In the genomic region with DNA sequence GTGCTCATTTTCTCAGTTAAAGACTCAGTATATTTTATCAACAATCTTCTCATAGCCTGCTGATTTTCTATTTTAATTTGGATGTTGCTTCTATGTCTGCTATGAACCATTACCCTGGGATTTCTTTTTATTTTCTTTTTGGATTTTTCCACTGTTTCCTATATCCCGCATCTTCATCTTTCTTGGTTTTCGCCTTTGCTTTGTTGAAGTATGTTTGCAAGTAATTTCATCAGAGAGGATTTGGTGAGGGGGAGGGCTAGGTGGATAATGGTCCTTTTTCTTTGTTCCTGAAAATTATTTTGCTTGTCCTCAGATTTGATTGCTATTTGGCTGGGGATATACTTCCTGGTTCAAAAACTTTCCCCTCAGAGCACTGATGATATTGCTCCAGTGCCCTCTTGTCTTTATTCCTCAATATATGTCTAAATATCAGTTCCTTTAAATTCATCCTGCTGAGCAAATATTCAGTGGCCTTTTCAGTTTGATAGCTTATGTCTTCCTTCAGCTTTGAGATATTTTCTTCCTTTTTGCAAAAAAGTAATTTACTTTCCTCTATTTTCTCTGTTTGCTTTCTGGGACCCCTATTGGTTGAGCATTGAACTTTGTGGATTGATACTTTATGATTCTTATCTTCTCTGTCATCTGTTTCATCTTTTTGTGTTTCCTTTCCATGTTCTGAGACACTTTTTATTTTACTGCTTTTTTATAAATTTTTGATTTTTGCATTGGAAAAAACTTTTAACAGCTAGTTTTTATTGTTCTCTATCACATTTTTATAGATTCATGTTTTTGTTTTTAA, we compare ENCODE assay signal across 20 cellular contexts.
"Had no signal": no experiment of that assay in that cellular context is flagged by ENCODE, and none has a peak within 500 bp of the region (broad histone marks: within the 10 kb centered on the region; RNA-seq: fewer than 3 reads in every experiment).

No MANE protein-coding gene starts in this region.

- H3K27ac Mint-ChIP-seq: naive thymus-derived CD4-positive, alpha-beta T cell; nephron progenitor cell; stimulated activated naive B cell treated with anti-CD40 and anti-IgM and Interleukin-4, amounts not matched to agents 10 μg/mL and 1 μg/mL and 100 μg/mL, for 72 hours; stimulated activated naive CD8-positive, alpha-beta T cell treated with anti-CD3 and anti-CD28 coated beads, Interleukin-15, amount 100 ng/mL, for 72 hours had no signal

- H3K27ac ChIP-seq: heart left ventricle, parathyroid adenoma, psoas muscle, right lobe of liver, testis, tibial nerve had no signal

- H3K36me3 Mint-ChIP-seq: stimulated activated naive B cell treated with anti-CD40 and anti-IgM and Interleukin-4, amounts not matched to agents 10 μg/mL and 1 μg/mL and 100 μg/mL, for 72 hours had no signal

- H3K4me3 Mint-ChIP-seq: naive thymus-derived CD4-positive, alpha-beta T cell; nephron progenitor cell; stimulated activated naive B cell treated with anti-CD40 and anti-IgM and Interleukin-4, amounts not matched to agents 10 μg/mL and 1 μg/mL and 100 μg/mL, for 72 hours; stimulated activated naive CD8-positive, alpha-beta T cell treated with anti-CD3 and anti-CD28 coated beads, Interleukin-15, amount 100 ng/mL, for 72 hours had no signal

- DNase-seq: dermis blood vessel endothelial cell; foreskin fibroblast; heart left ventricle; hippocampal formation; mammary epithelial cell; naive thymus-derived CD4-positive, alpha-beta T cell; nephron progenitor cell; psoas muscle; retina; right lobe of liver; stimulated activated CD4-positive, alpha-beta T cell treated with anti-CD3 and anti-CD28 coated beads, Interleukin-2, amount 100 ng/mL, for 24 hours; stimulated activated CD4-positive, alpha-beta T cell treated with anti-CD3 and anti-CD28 coated beads, Interleukin-4, amount 100 ng/mL, for 4 hours; stimulated activated naive B cell treated with anti-CD40 and anti-IgM and Interleukin-4, amounts not matched to agents 10 μg/mL and 1 μg/mL and 100 μg/mL, for 72 hours; stimulated activated naive CD8-positive, alpha-beta T cell treated with anti-CD3 and anti-CD28 coated beads, Interleukin-15, amount 100 ng/mL, for 72 hours; testis had no signal

- ATAC-seq: esophagus mucosa; heart left ventricle; left lobe of liver; naive thymus-derived CD4-positive, alpha-beta T cell; psoas muscle; right lobe of liver; stimulated activated naive B cell treated with anti-CD40 and anti-IgM and Interleukin-4, amounts not matched to agents 10 μg/mL and 1 μg/mL and 100 μg/mL, for 72 hours; stimulated activated naive CD8-positive, alpha-beta T cell treated with anti-CD3 and anti-CD28 coated beads, Interleukin-15, amount 100 ng/mL, for 72 hours had no signal

- FAIRE-seq: colon had no signal

- H3K4me3 ChIP-seq: heart left ventricle, psoas muscle, right lobe of liver, testis, tibial nerve had no signal

- H3K4me1 Mint-ChIP-seq: nephron progenitor cell; stimulated activated naive B cell treated with anti-CD40 and anti-IgM and Interleukin-4, amounts not matched to agents 10 μg/mL and 1 μg/mL and 100 μg/mL, for 72 hours; stimulated activated naive CD8-positive, alpha-beta T cell treated with anti-CD3 and anti-CD28 coated beads, Interleukin-15, amount 100 ng/mL, for 72 hours had no signal

- H3K4me1 ChIP-seq: heart left ventricle, parathyroid adenoma, psoas muscle, right lobe of liver, testis, tibial nerve had no signal

- H3K9me3 ChIP-seq: right lobe of liver, testis had no signal

- H3K27me3 ChIP-seq: heart left ventricle, right lobe of liver, testis, tibial nerve had no signal

- H3K36me3 ChIP-seq: heart left ventricle, right lobe of liver, tibial nerve had no signal
